Comparison of ENCODE assay signal across 9 cellular contexts in genomic region chr9:124079176-124079925, GRCh38.
DNase-seq lines count a peak whose midpoint lies in the region; ATAC-seq and TF ChIP-seq lines count a peak whose summit lies in the region.
"Had no signal": no experiment of that assay in that cellular context is flagged by ENCODE, and none has a peak within 500 bp of the region (broad histone marks: within the 10 kb centered on the region; RNA-seq: fewer than 3 reads in every experiment).

No MANE protein-coding gene starts in this region.

- no TSS peak for BruUV-seq in HCT116 (replicated peaks; lab: Mats Ljungman, UMichigan)

- TF ChIP-seq RAD21 in HCT116 (IDR thresholded peaks at IDR 0.05; ENCODE audit: low read depth): no peak

- H3K4me1 ChIP-seq in HCT116 (ENCODE audit: control insufficient read depth in 1 of 2, insufficient read depth in 2 of 2, low read length in 2 of 2): peaks cover 23 to 56% of the 10 kb centered on the region in 2 experiments
- peaks cover 18% of the 10 kb centered on the region for H3K4me1 ChIP-seq in RWPE2 (ENCODE audit: insufficient read depth, poor library complexity, severe bottlenecking)
- H3K4me1 ChIP-seq in psoas muscle: no peaks in the 10 kb centered on the region

- H3K79me2 ChIP-seq in HCT116 (ENCODE audit: insufficient read depth, low read length): no peaks in the 10 kb centered on the region

- ATAC-seq in HCT116: peak; percentile 33
- ATAC-seq in RWPE2 (ENCODE audit: low read depth): peak; percentile 73
- peak; percentile 90 to 94 (median 92) for ATAC-seq in psoas muscle
- ATAC-seq in GM19455 (IDR thresholded peaks at IDR 0.05; ENCODE audit: unreplicated experiment): no peak
- ATAC-seq in GM18909 (IDR thresholded peaks at IDR 0.05; ENCODE audit: poor library complexity, unreplicated experiment): no peak

- RAD21 ChIA-PET in HCT116 (lab: Charles Lee; ENCODE audit: low non-redundant PET in 1 of 2, low total read pairs in 2 of 2, uncharacterized antibody in 2 of 2, unreplicated experiment in 2 of 2): no interaction called here

- DNase-seq in HCT116 (ENCODE audit: low read depth, low spot score): no peak
- DNase-seq in RWPE2 (ENCODE audit: low spot score): no peak
- peak; percentile 20 for DNase-seq in fibroblast of peridontal ligament (ENCODE audit: extremely low read depth)
- DNase-seq in psoas muscle: peak; percentile 53 to 71
- DNase-seq in midbrain (lab: John Stamatoyannopoulos, UW): no peak
- no peak for DNase-seq in HPDE6-E6E7 (ENCODE audit: extremely low spot score)

- H3K9me3 ChIP-seq in HCT116 (ENCODE audit: control insufficient read depth in 1 of 2, insufficient read depth in 1 of 2, low read depth in 1 of 2, low read length in 2 of 2) (no peaks in the 10 kb centered on the region), RWPE2 (ENCODE audit: severe bottlenecking) (no peaks in the 10 kb centered on the region), psoas muscle (no peaks in the 10 kb centered on the region)
- H3K9me3 ChIP-seq: right lobe of liver had no signal

- H3K9ac ChIP-seq in HCT116 (ENCODE audit: low read length): peak overlapping the region; percentile 23; the same call in 1 of the 2 replicates

- CTCF ChIA-PET in HCT116 (lab: Charles Lee): no interaction called here

- peak overlapping the region; percentile 62 for H3K4me2 ChIP-seq in HCT116 (ENCODE audit: low read length)

- WGBS in psoas muscle, 3 donors: 30 to 36% (median 32%) methylated on average over 17 of the region's 17 CpGs

- H3K9me2 ChIP-seq in HCT116 (ENCODE audit: insufficient read depth): no peaks in the 10 kb centered on the region

- H3K4me3 ChIP-seq in HCT116 (replicated peaks in 1 of 2; ENCODE audit: low read depth in 1 of 2, low read length in 2 of 2): no peak overlapping the region
- H3K4me3 ChIP-seq in RWPE2 (ENCODE audit: severe bottlenecking): no peak overlapping the region
- no peak overlapping the region for H3K4me3 ChIP-seq in psoas muscle
- H3K4me3 ChIP-seq: right lobe of liver had no signal

- H3K36me3 ChIP-seq in HCT116 (ENCODE audit: control insufficient read depth in 1 of 2, insufficient read depth in 2 of 2, low read length in 2 of 2) (no peaks in the 10 kb centered on the region), RWPE2 (ENCODE audit: low read depth) (no peaks in the 10 kb centered on the region), psoas muscle (ENCODE audit: insufficient read depth in 1 of 2, low read depth in 1 of 2) (no peaks in the 10 kb centered on the region)
- H3K36me3 ChIP-seq: right lobe of liver had no signal

- intact Hi-C loops in HCT116 (cut with micrococcal nuclease) (no loop called here), psoas muscle (cut with DNase I) (no loop called here)

- POLR2A ChIA-PET in HCT116 (lab: Charles Lee): no interaction called here

- TF ChIP-seq CTCF in HCT116 (IDR thresholded peaks at IDR 0.05 in 2 of 3, conservative IDR thresholded peaks at IDR 0.05 in 1 of 3; ENCODE audit: borderline replicate concordance in 1 of 3, insufficient read depth in 1 of 3, low read depth in 2 of 3, low read length in 2 of 3): no peak
- no peak for TF ChIP-seq CTCF in RWPE2 (IDR thresholded peaks at IDR 0.05; ENCODE audit: poor library complexity, severe bottlenecking)
- no peak for TF ChIP-seq CTCF in psoas muscle (IDR thresholded peaks at IDR 0.05)

- no peak overlapping the region for H2AFZ ChIP-seq in HCT116 (ENCODE audit: low read depth, low read length, poor library complexity, severe bottlenecking)

- H3K27ac ChIP-seq in HCT116 (ENCODE audit: low read depth, low read length): no peak overlapping the region
- H3K27ac ChIP-seq in RWPE2 (ENCODE audit: poor library complexity, severe bottlenecking): peak overlapping the region; percentile 14
- H3K27ac ChIP-seq in psoas muscle: peak overlapping the region; percentile 81
- H3K27ac ChIP-seq: right lobe of liver had no signal

- H3K27me3 ChIP-seq in HCT116 (ENCODE audit: insufficient read depth, low read length) (no peaks in the 10 kb centered on the region), RWPE2 (ENCODE audit: insufficient read depth, poor library complexity, severe bottlenecking) (no peaks in the 10 kb centered on the region), psoas muscle (ENCODE audit: insufficient read depth in 3 of 3, low read length in 2 of 3) (peaks cover 0 to 3% (median 0%) of the 10 kb centered on the region in 3 donors)
- H3K27me3 ChIP-seq: right lobe of liver had no signal

- TF ChIP-seq POLR2A in HCT116 (IDR thresholded peaks at IDR 0.05; ENCODE audit: borderline replicate concordance, extremely low read depth, insufficient read depth, insufficient read length): no peak

- H4K20me1 ChIP-seq in HCT116 (ENCODE audit: insufficient read depth): no peaks in the 10 kb centered on the region

TF ChIP-seq in HCT116, 20 proteins besides CTCF, POLR2A, EP300 and RAD21:
- TF ChIP-seq POLR2AphosphoS5 (IDR thresholded peaks at IDR 0.05; ENCODE audit: low read depth, low read length) (no peak), SIN3A (IDR thresholded peaks at IDR 0.05; ENCODE audit: low read depth) (no peak), FOSL1 (IDR thresholded peaks at IDR 0.05; ENCODE audit: low read depth) (no peak), REST (IDR thresholded peaks at IDR 0.05; ENCODE audit: low read depth) (no peak), ZNF274 (IDR thresholded peaks at IDR 0.05; ENCODE audit: low read depth, low read length) (no peak), EZH2phosphoT487 (IDR thresholded peaks at IDR 0.05; ENCODE audit: borderline replicate concordance) (no peak), SRF (IDR thresholded peaks at IDR 0.05; ENCODE audit: low read depth) (no peak), ATF3 (IDR thresholded peaks at IDR 0.05) (no peak), CBX3 (IDR thresholded peaks at IDR 0.05; ENCODE audit: low read depth) (no peak), EGR1 (IDR thresholded peaks at IDR 0.05; ENCODE audit: low read depth) (no peak), MAX (IDR thresholded peaks at IDR 0.05) (no peak), ZBTB33 (IDR thresholded peaks at IDR 0.05; ENCODE audit: extremely low read depth, insufficient replicate concordance, low read length) (no peak), JUND (IDR thresholded peaks at IDR 0.05) (no peak)

Comparison
In these comparisons a context has a peak if more than half of its experiments do, and no peak if none do; other contexts are left out.
1. ATAC-seq: peak in HCT116 (single experiment), RWPE2 (single experiment) and psoas muscle (4 of 4); none in GM19455 (single experiment) and GM18909 (single experiment).
2. DNase-seq: peak in fibroblast of peridontal ligament (single experiment) and psoas muscle (2 of 2); none in HCT116 (single experiment), RWPE2 (single experiment), midbrain (single experiment) and HPDE6-E6E7 (single experiment).